Comparison of ENCODE assay signal across 7 cellular contexts in the genomic region with DNA sequence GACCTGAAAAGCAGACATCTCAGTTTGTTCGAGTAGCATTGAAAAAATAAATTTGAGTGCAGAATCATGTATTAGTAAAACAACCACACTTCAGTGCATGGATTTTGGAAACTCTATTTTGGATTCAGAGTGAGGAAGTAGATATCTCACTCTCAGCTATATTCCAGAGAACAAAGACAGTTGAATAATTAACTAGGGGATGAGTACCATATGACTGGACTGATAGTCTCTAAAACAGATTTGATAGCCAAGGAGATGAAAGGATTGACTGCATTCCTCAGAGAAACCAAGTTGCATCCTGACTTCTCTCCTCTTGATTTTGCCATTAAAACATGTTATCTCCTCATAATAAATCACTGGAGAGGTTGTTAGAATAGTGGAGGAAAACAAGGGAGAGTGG.
"Had no signal": no experiment of that assay in that cellular context is flagged by ENCODE, and none has a peak within 500 bp of the region (broad histone marks: within the 10 kb centered on the region; RNA-seq: fewer than 3 reads in every experiment).

No MANE protein-coding gene starts in this region.

- ATAC-seq: HCT116, HepG2 had no signal

- DNase-seq: GM23248, GOT3, H7, HFFc6, KBM-7 had no signal

- FAIRE-seq: HepG2 had no signal
